ENCODE assay signal across 1 cellular context in genomic region chr14:20306079-20306423, GRCh38.
TF ChIP-seq lines count a peak whose summit lies in the region.

No MANE protein-coding gene starts in this region.

TF ChIP-seq in neural cell, 6 proteins besides CTCF, POLR2A, EP300 and RAD21 (continued from another document):
- TF ChIP-seq REST (IDR thresholded peaks at IDR 0.05; ENCODE audit: borderline replicate concordance), result no peak
- TF ChIP-seq TAF1 (IDR thresholded peaks at IDR 0.05; ENCODE audit: low read depth), result no peak
TF ChIP-seq in neural cell: peak in this region for 0.
